21 cellular contexts compared by ENCODE assay signal in the genomic region with DNA sequence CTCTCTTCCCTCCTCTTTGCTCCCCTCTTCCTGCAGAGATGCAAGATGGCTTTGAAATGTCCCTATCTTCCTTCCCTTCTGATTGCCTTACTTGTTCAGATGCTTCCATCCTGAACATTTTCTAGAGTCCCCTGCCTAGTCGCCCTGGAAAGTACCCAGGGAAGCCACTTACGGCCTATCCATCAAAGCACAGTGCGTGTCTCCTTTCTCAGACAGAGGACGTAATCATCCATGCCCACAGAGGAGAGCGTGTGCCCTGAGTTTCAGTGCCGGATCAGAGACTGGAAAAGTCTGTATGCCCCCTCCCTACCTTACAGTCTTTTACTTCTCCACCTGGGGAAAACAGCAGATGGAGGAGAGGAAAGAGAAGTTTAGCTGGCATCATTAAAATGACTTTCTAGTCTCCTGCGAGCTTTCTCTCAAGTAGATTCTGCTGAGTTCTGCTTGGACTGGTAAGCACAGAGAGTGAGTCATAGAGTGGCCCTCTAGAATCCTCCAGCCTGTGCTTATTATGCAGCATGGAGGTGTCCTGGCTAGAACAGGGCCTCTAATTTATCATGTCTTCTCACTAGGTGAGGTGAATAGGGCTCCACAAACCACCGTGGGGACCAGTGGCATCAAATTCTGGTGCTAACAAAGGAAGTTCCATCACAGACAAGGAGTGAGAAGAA.
DNase-seq lines count a peak whose midpoint lies in the region; ATAC-seq and TF ChIP-seq lines count a peak whose summit lies in the region.
"Had no signal": no experiment of that assay in that cellular context is flagged by ENCODE, and none has a peak within 500 bp of the region (broad histone marks: within the 10 kb centered on the region; RNA-seq: fewer than 3 reads in every experiment).

No MANE protein-coding gene starts in this region.

- no peaks in the 10 kb centered on the region for H3K79me2 ChIP-seq in GM23248 (ENCODE audit: insufficient read depth)
- no peaks in the 10 kb centered on the region for H3K79me2 ChIP-seq in neural progenitor cell (ENCODE audit: low read depth)

- H3K4me1 Mint-ChIP-seq in Calu3 (ENCODE audit: low read depth, unreplicated experiment), result peaks cover 50% of the 10 kb centered on the region
- peaks cover 18% of the 10 kb centered on the region for H3K4me1 Mint-ChIP-seq in neural progenitor cell

- no peaks in the 10 kb centered on the region for H3K9me3 ChIP-seq in GM23248 (ENCODE audit: low read depth)
- H3K9me3 ChIP-seq in neural progenitor cell (ENCODE audit: low read depth), result no peaks in the 10 kb centered on the region
- H3K9me3 ChIP-seq: gastroesophageal sphincter had no signal

- H3K36me3 ChIP-seq in GM23248 (ENCODE audit: low read depth) (no peaks in the 10 kb centered on the region), neural progenitor cell (no peaks in the 10 kb centered on the region)
- H3K36me3 ChIP-seq: brain microvascular endothelial cell, gastroesophageal sphincter had no signal

- H3K27me3 Mint-ChIP-seq in Calu3 (ENCODE audit: unreplicated experiment), result no peaks in the 10 kb centered on the region
- peaks cover 4% of the 10 kb centered on the region for H3K27me3 Mint-ChIP-seq in neural progenitor cell (ENCODE audit: insufficient read depth, low read depth)
- H3K27me3 Mint-ChIP-seq: dendritic cell treated with granulocyte-macrophage colony-stimulating factor and Interleukin-4, amounts not matched to agents 40 ng/mL and 50 ng/mL, for 4 days had no signal

- TF ChIP-seq CTCF in Calu3 (IDR thresholded peaks at IDR 0.05; ENCODE audit: unreplicated experiment), result no peak
- TF ChIP-seq CTCF in neural progenitor cell (IDR thresholded peaks at IDR 0.05), result no peak

- intact Hi-C loops in Calu3 (cut with micrococcal nuclease; ENCODE audit: unreplicated experiment), result no loop called here

- WGBS in GM23248 (ENCODE audit: low coverage in 1 of 2, low lambda C conversion rate in 2 of 2, missing lambda C conversion rate in 2 of 2), 2 experiments, result 87 to 91% methylated on average over 8 of the region's 8 CpGs

- H3F3A ChIP-seq in GM23248 (ENCODE audit: insufficient read depth), result peaks cover 27% of the 10 kb centered on the region
- H3F3A ChIP-seq in neural progenitor cell (ENCODE audit: low read depth), result no peaks in the 10 kb centered on the region

- DNase-seq in A172 (ENCODE audit: low spot score) (peak; percentile 56), GM23248 (peak; percentile 52), iris pigment epithelial cell (ENCODE audit: low read depth) (peak; percentile 3), Calu3 (no peak), C1 segment of cervical spinal cord (lab: John Stamatoyannopoulos, UW) (no peak), neural progenitor cell (ENCODE audit: low spot score) (no peak)
- DNase-seq: brain microvascular endothelial cell, GOT3, left cardiac atrium, NCI-H1417 treated with DMSO at 0.1 percent for 48 hours, NCI-H2171 treated with DMSO at 0.1 percent for 48 hours, nephron progenitor cell, PC-3, posterior cingulate gyrus, T-helper 9 cell had no signal

- no peak overlapping the region for H3K9ac ChIP-seq in GM23248
- H3K9ac ChIP-seq in neural progenitor cell, result no peak overlapping the region

- CTCF ChIA-PET in Calu3 (lab: Charles Lee), result no interaction called here

- BruUV-seq in Calu3 (replicated peaks; lab: Mats Ljungman, UMichigan), result no TSS peak

- no peaks in the 10 kb centered on the region for H3K9me2 ChIP-seq in GM23248 (ENCODE audit: insufficient read depth)

- H3K4me2 ChIP-seq in GM23248 (ENCODE audit: unreplicated experiment), result no peak overlapping the region
- H3K4me2 ChIP-seq in neural progenitor cell, result no peak overlapping the region

- peaks cover 13% of the 10 kb centered on the region for H3K36me3 Mint-ChIP-seq in Calu3 (ENCODE audit: insufficient read depth, unreplicated experiment)
- H3K36me3 Mint-ChIP-seq in neural progenitor cell, result no peaks in the 10 kb centered on the region

- H3K27ac ChIP-seq in GM23248 (no peak overlapping the region), angular gyrus (ENCODE audit: low read depth, low read length) (peak overlapping the region; percentile 71), neural progenitor cell (no peak overlapping the region)
- H3K27ac ChIP-seq: brain microvascular endothelial cell, gastroesophageal sphincter had no signal

- H4K20me1 ChIP-seq in GM23248 (ENCODE audit: insufficient read depth), result no peaks in the 10 kb centered on the region
- H4K20me1 ChIP-seq in neural progenitor cell (ENCODE audit: low read depth), result no peaks in the 10 kb centered on the region

- peaks cover 27% of the 10 kb centered on the region for H3K4me1 ChIP-seq in GM23248 (ENCODE audit: insufficient read depth)
- H3K4me1 ChIP-seq in neural progenitor cell, result peaks cover 13% of the 10 kb centered on the region

- no peak overlapping the region for H2AFZ ChIP-seq in GM23248
- H2AFZ ChIP-seq in neural progenitor cell (replicated peaks), result no peak overlapping the region

- H3K27me3 ChIP-seq in GM23248 (replicated peaks; ENCODE audit: insufficient read depth) (no peaks in the 10 kb centered on the region), neural progenitor cell (no peaks in the 10 kb centered on the region)
- H3K27me3 ChIP-seq: brain microvascular endothelial cell, gastroesophageal sphincter had no signal

- H3K27ac Mint-ChIP-seq in Calu3 (ENCODE audit: unreplicated experiment), result no peak overlapping the region
- no peak overlapping the region for H3K27ac Mint-ChIP-seq in neural progenitor cell
- H3K27ac Mint-ChIP-seq: dendritic cell treated with granulocyte-macrophage colony-stimulating factor and Interleukin-4, amounts not matched to agents 40 ng/mL and 50 ng/mL, for 4 days; nephron progenitor cell had no signal

- H3K4me3 Mint-ChIP-seq in Calu3 (ENCODE audit: low read depth, unreplicated experiment), result no peak overlapping the region
- no peak overlapping the region for H3K4me3 Mint-ChIP-seq in neural progenitor cell
- H3K4me3 Mint-ChIP-seq: dendritic cell treated with granulocyte-macrophage colony-stimulating factor and Interleukin-4, amounts not matched to agents 40 ng/mL and 50 ng/mL, for 4 days; nephron progenitor cell had no signal

- H3K4me3 ChIP-seq in GM23248 (no peak overlapping the region), neural progenitor cell (no peak overlapping the region)
- H3K4me3 ChIP-seq: gastroesophageal sphincter had no signal

- in situ Hi-C loops in GM23248 (cut with MboI), result no loop called here

- ATAC-seq in GM21360 (IDR thresholded peaks at IDR 0.05; ENCODE audit: unreplicated experiment), result no peak
- ATAC-seq: activated CD4-positive, CD25-positive, alpha-beta regulatory T cell treated with anti-CD3 and anti-CD28 coated beads, Interleukin-2, amount 50 U/mL, for 24 hours; activated naive CD4-positive, alpha-beta T cell treated with anti-CD3 and anti-CD28 coated beads, Interleukin-2, amount 50 U/mL, for 72 hours; gastroesophageal sphincter; PC-3 had no signal

- H3K9me3 Mint-ChIP-seq in Calu3 (ENCODE audit: low read depth, unreplicated experiment) (no peaks in the 10 kb centered on the region), neural progenitor cell (peaks cover 2% of the 10 kb centered on the region)
- H3K9me3 Mint-ChIP-seq: dendritic cell treated with granulocyte-macrophage colony-stimulating factor and Interleukin-4, amounts not matched to agents 40 ng/mL and 50 ng/mL, for 4 days had no signal

Comparison
In these comparisons a context has a peak if more than half of its experiments do, and no peak if none do; other contexts are left out.
1. DNase-seq: peak in A172 (single experiment), GM23248 (single experiment) and iris pigment epithelial cell (single experiment); none in Calu3 (single experiment), C1 segment of cervical spinal cord (0 of 14) and neural progenitor cell (single experiment).